In genomic region chr12:103817791-103818190, GRCh38 we compare ENCODE assay signal across 22 cellular contexts.
"Had no signal": no experiment of that assay in that cellular context is flagged by ENCODE, and none has a peak within 500 bp of the region (broad histone marks: within the 10 kb centered on the region; RNA-seq: fewer than 3 reads in every experiment).

No MANE protein-coding gene starts in this region.

- H3K4me3 ChIP-seq: coronary artery, dorsolateral prefrontal cortex, esophagus muscularis mucosa, gastroesophageal sphincter, heart left ventricle, hepatocyte, left lung, lower lobe of right lung had no signal

- H3K4me1 ChIP-seq: lower lobe of right lung had no signal

- H3K4me2 ChIP-seq: hepatocyte had no signal

- H2AFZ ChIP-seq: hepatocyte had no signal

- FAIRE-seq: colon, frontal cortex, keratinocyte had no signal

- H3K9me3 Mint-ChIP-seq: immature natural killer cell had no signal

- DNase-seq: dermis blood vessel endothelial cell; dorsolateral prefrontal cortex; effector CD4-positive, alpha-beta T cell; effector memory CD4-positive, alpha-beta T cell; foreskin keratinocyte; heart left ventricle; hypothalamus; immature natural killer cell; left cardiac atrium; left lung; left ventricle myocardium superior; lower lobe of right lung; mesenchymal stem cell; midbrain; naive thymus-derived CD4-positive, alpha-beta T cell had no signal

- H3K27ac ChIP-seq: coronary artery, dorsolateral prefrontal cortex, foreskin keratinocyte, hepatocyte, left lung, lower lobe of right lung had no signal

- H3K27me3 Mint-ChIP-seq: naive thymus-derived CD4-positive, alpha-beta T cell had no signal

- H3K27ac Mint-ChIP-seq: immature natural killer cell had no signal

- H3K4me1 Mint-ChIP-seq: immature natural killer cell had no signal

- H3K36me3 ChIP-seq: heart left ventricle, left lung, lower lobe of right lung had no signal

- H3K4me3 Mint-ChIP-seq: immature natural killer cell; naive thymus-derived CD4-positive, alpha-beta T cell had no signal

- H3K27me3 ChIP-seq: dorsolateral prefrontal cortex, esophagus muscularis mucosa, foreskin keratinocyte, gastroesophageal sphincter, heart left ventricle, hepatocyte, left lung had no signal

- ATAC-seq: foreskin keratinocyte; gastroesophageal sphincter; heart left ventricle; left cardiac atrium; left lung; left ventricle myocardium superior; lower lobe of right lung; naive thymus-derived CD4-positive, alpha-beta T cell had no signal
